In genomic region chr7:25261545-25262135, GRCh38 we compare ENCODE assay signal across 11 cellular contexts. TPM values are rescaled to one million over a fixed set of nuclear protein-coding genes. Genes with fewer than 3 reads are reported as not detected.
DNase-seq lines count a peak whose midpoint lies in the region; ATAC-seq and TF ChIP-seq lines count a peak whose summit lies in the region.
"Had no signal": no experiment of that assay in that cellular context is flagged by ENCODE, and none has a peak within 500 bp of the region (broad histone marks: within the 10 kb centered on the region; RNA-seq: fewer than 3 reads in every experiment).

No MANE protein-coding gene starts in this region.

- peak overlapping the region; percentile 67 for H3K4me3 ChIP-seq in SK-N-MC
- no peak overlapping the region for H3K4me3 ChIP-seq in fibroblast of villous mesenchyme (ENCODE audit: low read depth, low read length)
- peak overlapping the region in 1 of 2 donors; percentile 1 for H3K4me3 ChIP-seq in uterus
- no peak overlapping the region for H3K4me3 ChIP-seq in coronary artery

- H3K9me3 Mint-ChIP-seq in activated naive CD8-positive, alpha-beta T cell (ENCODE audit: low read depth) = no peaks in the 10 kb centered on the region
- H3K9me3 Mint-ChIP-seq in activated naive CD8-positive, alpha-beta T cell treated with anti-CD3 and anti-CD28 coated beads for 36 hours = no peaks in the 10 kb centered on the region

- H3K4me1 ChIP-seq in uterus = peaks cover 0 to 5% of the 10 kb centered on the region in 2 donors

- no peak for TF ChIP-seq POLR2A in uterus (IDR thresholded peaks at IDR 0.05)

- peaks cover 1% of the 10 kb centered on the region for H3K27me3 Mint-ChIP-seq in activated naive CD8-positive, alpha-beta T cell
- peaks cover 4% of the 10 kb centered on the region for H3K27me3 Mint-ChIP-seq in activated naive CD8-positive, alpha-beta T cell treated with anti-CD3 and anti-CD28 coated beads for 36 hours

- DNase-seq in activated naive CD8-positive, alpha-beta T cell treated with anti-CD3 and anti-CD28 coated beads for 36 hours = no peak
- DNase-seq in SK-N-MC (ENCODE audit: low read depth, low spot score) (no peak), fibroblast of villous mesenchyme (ENCODE audit: low read depth) (peak; percentile 3), uterus (no peak), omental fat pad (ENCODE audit: low spot score) (no peak), coronary artery (ENCODE audit: low spot score) (no peak)
- DNase-seq: kidney glomerular epithelial cell had no signal

- H3K36me3 Mint-ChIP-seq in activated naive CD8-positive, alpha-beta T cell = no peaks in the 10 kb centered on the region
- no peaks in the 10 kb centered on the region for H3K36me3 Mint-ChIP-seq in activated naive CD8-positive, alpha-beta T cell treated with anti-CD3 and anti-CD28 coated beads for 36 hours

- H3K9ac ChIP-seq in SK-N-MC (ENCODE audit: insufficient read length) = no peak overlapping the region

- ATAC-seq in HG03378 (IDR thresholded peaks at IDR 0.05; ENCODE audit: unreplicated experiment) (no peak), omental fat pad (ENCODE audit: low FRiP score) (no peak)

- intact Hi-C loops in uterus (cut with DNase I; ENCODE audit: low total_unique reads) = loop anchor here (5.0 kb wide), 2 partner anchors 126 to 301 kb away; no protein-coding TSS in a partner anchor

- H3K27me3 ChIP-seq in uterus = no peaks in the 10 kb centered on the region

- H3K4me3 Mint-ChIP-seq in activated naive CD8-positive, alpha-beta T cell = peak overlapping the region; percentile 71
- no peak overlapping the region for H3K4me3 Mint-ChIP-seq in activated naive CD8-positive, alpha-beta T cell treated with anti-CD3 and anti-CD28 coated beads for 36 hours

- peaks cover 25% of the 10 kb centered on the region for H3K4me1 Mint-ChIP-seq in activated naive CD8-positive, alpha-beta T cell (ENCODE audit: low read depth)
- H3K4me1 Mint-ChIP-seq in activated naive CD8-positive, alpha-beta T cell treated with anti-CD3 and anti-CD28 coated beads for 36 hours = peaks cover 23% of the 10 kb centered on the region

- no peaks in the 10 kb centered on the region for H3K9me3 ChIP-seq in SK-N-MC (ENCODE audit: low read depth, low read length)
- no peaks in the 10 kb centered on the region for H3K9me3 ChIP-seq in uterus

- TF ChIP-seq CTCF in fibroblast of villous mesenchyme (IDR thresholded peaks at IDR 0.05; ENCODE audit: insufficient read depth, low read depth, low read length) = no peak
- no peak for TF ChIP-seq CTCF in uterus (IDR thresholded peaks at IDR 0.05)
- no peak for TF ChIP-seq CTCF in omental fat pad (IDR thresholded peaks at IDR 0.05)
- no peak for TF ChIP-seq CTCF in coronary artery (IDR thresholded peaks at IDR 0.05)

- H3K27ac ChIP-seq in SK-N-MC (no peak overlapping the region), uterus (peak overlapping the region; percentile 69), coronary artery (no peak overlapping the region)

- H3K36me3 ChIP-seq in SK-N-MC (ENCODE audit: insufficient read depth, low read length) (no peaks in the 10 kb centered on the region), uterus (no peaks in the 10 kb centered on the region)

- no peak overlapping the region for H3K27ac Mint-ChIP-seq in activated naive CD8-positive, alpha-beta T cell
- no peak overlapping the region for H3K27ac Mint-ChIP-seq in activated naive CD8-positive, alpha-beta T cell treated with anti-CD3 and anti-CD28 coated beads for 36 hours

RNA-seq across cellular contexts. Expression of gene NPVF, which starts 33.4 kb away (rescaled TPM):
- total RNA-seq in activated naive CD8-positive, alpha-beta T cell treated with anti-CD3 and anti-CD28 coated beads for 36 hours = not detected
- total RNA-seq in fibroblast of villous mesenchyme (not detected in 2 replicates), uterus (not detected), omental fat pad (not detected)
- total RNA-seq: Daoy, mucosa of gallbladder had no signal

Comparison
In these comparisons a context has a peak if more than half of its experiments do, and no peak if none do; other contexts are left out.
1. H3K27ac ChIP-seq: peak in uterus (2 of 2); none in SK-N-MC (single experiment) and coronary artery (0 of 2).